30 cellular contexts compared by ENCODE assay signal in the genomic region with DNA sequence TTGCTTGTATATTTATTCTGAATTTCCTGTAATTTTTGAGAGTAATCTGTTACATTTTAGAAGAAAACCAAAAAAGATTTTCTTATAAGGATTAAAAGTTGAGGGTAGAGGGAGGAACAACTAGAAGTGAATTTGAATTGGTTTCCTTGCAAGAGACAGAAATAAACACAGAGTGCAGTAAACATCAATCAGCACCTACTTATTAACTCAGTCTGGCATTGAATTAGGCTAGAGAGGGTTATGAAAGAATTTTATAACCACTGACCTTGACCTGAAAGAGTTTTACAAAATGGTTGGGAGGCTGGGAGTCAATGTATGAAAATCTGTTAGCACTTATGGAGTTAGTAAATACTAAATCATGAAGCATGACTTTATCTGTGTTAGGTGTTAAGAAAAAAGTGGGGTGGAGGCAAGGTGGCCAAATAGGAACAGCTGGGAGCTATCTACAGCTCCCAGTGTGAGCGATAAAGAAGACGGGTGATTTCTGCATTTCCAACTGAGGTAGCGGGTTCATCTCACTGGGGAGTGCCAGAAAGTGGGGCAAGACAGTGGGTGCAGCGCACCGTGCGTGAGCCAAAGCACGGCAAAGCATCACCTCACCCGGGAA.
"Had no signal": no experiment of that assay in that cellular context is flagged by ENCODE, and none has a peak within 500 bp of the region (broad histone marks: within the 10 kb centered on the region; RNA-seq: fewer than 3 reads in every experiment).

No MANE protein-coding gene starts in this region.

- H3K4me3 ChIP-seq: ascending aorta, breast epithelium, MG63, Peyer's patch, SJCRH30, SK-N-MC had no signal

- DNase-seq: activated CD4-positive, alpha-beta T cell treated with anti-CD3 and anti-CD28 coated beads, Interleukin-2, amount 10 ng/mL, durations not matched to agents 24 days and 14 days; activated CD4-positive, alpha-beta T cell treated with anti-CD3 and anti-CD28 coated beads, Interleukin-2, amount 50 U/mL, for 4 hours; activated CD8-positive, alpha-beta T cell treated with anti-CD3 and anti-CD28 coated beads for 36 hours; activated gamma-delta T cell; activated naive CD4-positive, alpha-beta T cell treated with Interleukin-2 at 50 U/mL for 16 hours; activated naive CD8-positive, alpha-beta T cell treated with anti-CD3 and anti-CD28 coated beads, Interleukin-2, amount 10 ng/mL, durations not matched to agents 7 days and 5 days; activated T-cell treated with anti-CD3 and anti-CD28 coated beads, Interleukin-2, amount 50 U/mL, for 1 hour; amygdala; caudate nucleus; Kasumi-1; KG1; MG63; NCI-H1048; NCI-H1105 treated with DMSO at 0.1 percent for 48 hours; NCI-H1436; NCI-H1694; NCI-H1930; NCI-H345; NCI-H510A; NCI-H526; NCI-H748 treated with DMSO at 0.1 percent for 48 hours; NK-92 treated with Interleukin-12 subunit alpha and Interleukin-12 subunit beta, amount 100 ng/mL, for 24 hours; PC-3; Peyer's patch; RPMI8226; SJCRH30; T1000 had no signal

- H3K4me1 ChIP-seq: ascending aorta, breast epithelium, Peyer's patch, SJCRH30 had no signal

- ATAC-seq: activated CD8-positive, alpha-beta T cell treated with anti-CD3 and anti-CD28 coated beads for 36 hours; PC-3 had no signal

- H3K36me3 ChIP-seq: ascending aorta, breast epithelium, MG63, Peyer's patch, SJCRH30 had no signal

- H3K27ac ChIP-seq: ascending aorta, breast epithelium, Peyer's patch, SJCRH30, SK-N-MC had no signal

- H3K27me3 ChIP-seq: ascending aorta, breast epithelium, MG63, Peyer's patch had no signal

- H3K9me3 ChIP-seq: ascending aorta, breast epithelium, Peyer's patch, SJCRH30 had no signal
